Comparison of ENCODE assay signal across 29 cellular contexts in the genomic region with DNA sequence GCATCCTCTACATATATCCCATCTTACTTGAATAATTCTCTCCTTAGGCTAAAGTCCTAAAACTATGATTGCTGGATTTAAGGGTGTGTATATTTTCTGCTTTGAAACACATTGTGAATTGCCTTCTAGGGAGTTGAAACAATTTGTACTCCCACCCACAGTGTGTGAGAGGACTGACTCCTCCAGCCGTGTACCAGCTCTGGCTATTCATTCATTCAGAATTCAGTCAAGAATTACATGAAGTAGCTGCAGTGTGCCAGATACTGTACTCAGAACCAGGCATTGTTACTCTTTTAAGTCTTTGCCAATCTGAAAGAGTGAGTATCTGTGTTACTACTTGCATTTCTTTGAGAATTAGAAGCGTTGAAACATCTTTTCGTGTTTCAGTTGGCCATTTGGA.
"Had no signal": no experiment of that assay in that cellular context is flagged by ENCODE, and none has a peak within 500 bp of the region (broad histone marks: within the 10 kb centered on the region; RNA-seq: fewer than 3 reads in every experiment).

No MANE protein-coding gene starts in this region.

- DNase-seq: activated CD4-positive, alpha-beta T cell treated with anti-CD3 and anti-CD28 coated beads, Interleukin-2, amount 10 ng/mL, durations not matched to agents 24 days and 14 days; activated CD4-positive, alpha-beta T cell treated with anti-CD3 and anti-CD28 coated beads, Interleukin-2, amount 50 U/mL, for 4 hours; activated CD8-positive, alpha-beta T cell treated with anti-CD3 and anti-CD28 coated beads for 36 hours; activated effector memory CD4-positive, alpha-beta T cell treated with anti-CD3 and anti-CD28 coated beads, Interleukin-2, amount 50 U/mL, for 16 hours; activated naive CD4-positive, alpha-beta T cell; activated naive CD4-positive, alpha-beta T cell treated with anti-CD3 and anti-CD28 coated beads, Interleukin-2, amount 50 U/mL, for 16 hours; activated naive CD8-positive, alpha-beta T cell treated with anti-CD3 and anti-CD28 coated beads for 36 hours; activated T-cell treated with anti-CD3 and anti-CD28 coated beads, Interleukin-2, amount 50 U/mL, for 1 hour; activated T-cell treated with anti-CD3 and anti-CD28 coated beads, Interleukin-2, amount 50 U/mL, for 72 hours; amygdala; MM.1S; MV-4-11; NCI-H1092; NCI-H1436 treated with DMSO at 0.1 percent for 48 hours; NCI-H1694 treated with DMSO at 0.1 percent for 48 hours; NCI-H2029; NCI-H2107; NCI-H2171; NCI-H510A; NCI-H526; NCI-H748 treated with DMSO at 0.1 percent for 48 hours; NK-92 treated with Interleukin-12 subunit alpha and Interleukin-12 subunit beta, amount 100 ng/mL, for 24 hours; PC-3; Right ventricle myocardium superior; SW 1271 had no signal

- H3K4me3 Mint-ChIP-seq: activated CD4-positive, alpha-beta T cell treated with anti-CD3 and anti-CD28 coated beads, Interleukin-2, amount 10 ng/mL, durations not matched to agents 24 days and 14 days; activated CD8-positive, alpha-beta T cell treated with anti-CD3 and anti-CD28 coated beads for 36 hours; activated naive CD8-positive, alpha-beta T cell treated with anti-CD3 and anti-CD28 coated beads for 36 hours; activated T-cell treated with anti-CD3 and anti-CD28 coated beads, Interleukin-2, amount 50 U/mL, for 72 hours; activated T-helper 17 cell treated with anti-CD3 and anti-CD28 coated beads, Interleukin-2, amount 50 U/mL, for 72 hours; T-helper 2 cell treated with Interferon-gamma antibody and Interleukin-4, amounts not matched to agents 5 μg/mL and 100 μg/mL, for 36 hours had no signal

- H3K36me3 ChIP-seq: ascending aorta, breast epithelium had no signal

- H3K27me3 Mint-ChIP-seq: activated CD4-positive, alpha-beta T cell treated with anti-CD3 and anti-CD28 coated beads, Interleukin-2, amount 10 ng/mL, durations not matched to agents 24 days and 14 days; activated CD8-positive, alpha-beta T cell treated with anti-CD3 and anti-CD28 coated beads for 36 hours; activated naive CD8-positive, alpha-beta T cell treated with anti-CD3 and anti-CD28 coated beads for 36 hours; activated T-helper 17 cell treated with anti-CD3 and anti-CD28 coated beads, Interleukin-2, amount 50 U/mL, for 72 hours had no signal

- H3K27me3 ChIP-seq: ascending aorta, breast epithelium had no signal

- H3K27ac Mint-ChIP-seq: activated CD4-positive, alpha-beta T cell treated with anti-CD3 and anti-CD28 coated beads, Interleukin-2, amount 10 ng/mL, durations not matched to agents 24 days and 14 days; activated CD8-positive, alpha-beta T cell treated with anti-CD3 and anti-CD28 coated beads for 36 hours; activated T-cell treated with anti-CD3 and anti-CD28 coated beads, Interleukin-2, amount 50 U/mL, for 72 hours; activated T-helper 17 cell treated with anti-CD3 and anti-CD28 coated beads, Interleukin-2, amount 50 U/mL, for 72 hours; T-helper 2 cell treated with Interferon-gamma antibody and Interleukin-4, amounts not matched to agents 5 μg/mL and 100 μg/mL, for 36 hours had no signal

- H3K9me3 Mint-ChIP-seq: activated CD4-positive, alpha-beta T cell treated with anti-CD3 and anti-CD28 coated beads, Interleukin-2, amount 10 ng/mL, durations not matched to agents 24 days and 14 days; activated CD8-positive, alpha-beta T cell treated with anti-CD3 and anti-CD28 coated beads for 36 hours; activated naive CD8-positive, alpha-beta T cell treated with anti-CD3 and anti-CD28 coated beads for 36 hours; activated T-cell treated with anti-CD3 and anti-CD28 coated beads, Interleukin-2, amount 50 U/mL, for 72 hours; activated T-helper 17 cell treated with anti-CD3 and anti-CD28 coated beads, Interleukin-2, amount 50 U/mL, for 72 hours; T-helper 2 cell treated with Interferon-gamma antibody and Interleukin-4, amounts not matched to agents 5 μg/mL and 100 μg/mL, for 36 hours had no signal

- H3K27ac ChIP-seq: ascending aorta, breast epithelium had no signal

- ATAC-seq: activated CD8-positive, alpha-beta T cell treated with anti-CD3 and anti-CD28 coated beads for 36 hours; activated T-cell treated with anti-CD3 and anti-CD28 coated beads, Interleukin-2, amount 50 U/mL, for 72 hours; activated T-helper 17 cell treated with anti-CD3 and anti-CD28 coated beads, Interleukin-2, amount 50 U/mL, for 72 hours; PC-3 had no signal

- H3K9me3 ChIP-seq: ascending aorta, breast epithelium had no signal

- H3K4me3 ChIP-seq: ascending aorta, breast epithelium had no signal
